ENCODE assay signal across 27 cellular contexts in the genomic region with DNA sequence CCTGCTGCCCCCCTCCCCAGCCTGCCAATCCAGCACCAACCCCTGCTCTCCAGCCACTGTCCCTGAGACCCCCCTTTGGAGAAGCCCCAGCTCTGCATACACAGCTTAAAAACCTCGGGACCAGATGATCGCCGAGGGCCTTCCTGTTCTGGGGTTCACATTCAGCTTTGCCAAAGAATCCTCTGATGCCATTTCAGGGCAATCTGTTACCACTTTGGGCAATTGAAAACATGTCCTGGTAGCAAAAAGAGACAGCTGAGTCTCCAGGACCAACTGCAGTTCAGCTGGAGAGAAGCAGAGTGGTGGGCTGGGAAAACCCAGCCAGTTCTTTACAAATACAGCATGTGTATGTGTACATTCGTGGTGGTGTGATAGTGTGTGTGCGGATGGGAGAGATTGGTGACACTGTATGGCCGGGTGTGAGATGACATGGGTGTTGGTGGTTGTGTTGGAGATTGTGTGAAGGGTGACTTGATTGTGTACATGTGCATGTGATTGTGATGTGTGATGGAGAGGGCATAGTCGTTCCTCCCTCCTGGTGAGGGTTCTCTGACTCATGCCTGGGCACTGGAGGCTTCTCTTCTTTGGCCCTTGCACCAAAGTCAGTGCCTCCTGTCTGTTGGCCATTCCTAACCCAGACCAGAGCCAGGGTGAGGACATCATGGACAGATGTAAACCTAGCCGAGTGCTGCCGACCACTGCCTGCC. TPM values are rescaled to one million over a fixed set of nuclear protein-coding genes. Genes with fewer than 3 reads are reported as not detected.
DNase-seq lines count a peak whose midpoint lies in the region; ATAC-seq and TF ChIP-seq lines count a peak whose summit lies in the region.
"Had no signal": no experiment of that assay in that cellular context is flagged by ENCODE, and none has a peak within 500 bp of the region (broad histone marks: within the 10 kb centered on the region; RNA-seq: fewer than 3 reads in every experiment).

No MANE protein-coding gene starts in this region.

- ATAC-seq in Right ventricle myocardium superior (ENCODE audit: poor library complexity) (no peak), aorta (ENCODE audit: low FRiP score) (no peak), HG03135 (IDR thresholded peaks at IDR 0.05; ENCODE audit: unreplicated experiment) (no peak)
- ATAC-seq: A549; activated CD4-positive, CD25-positive, alpha-beta regulatory T cell treated with anti-CD3 and anti-CD28 coated beads, Interleukin-2, amount 50 U/mL, for 24 hours; body of pancreas; gastrocnemius medialis; HCT116; upper lobe of right lung had no signal

- peaks cover 56% of the 10 kb centered on the region for H3K4me1 ChIP-seq in left ventricle myocardium inferior
- peaks cover 13% of the 10 kb centered on the region for H3K4me1 ChIP-seq in rectal smooth muscle tissue (ENCODE audit: control insufficient read depth, insufficient read depth, low read length)
- peaks cover 0 to 3% of the 10 kb centered on the region in 2 donors for H3K4me1 ChIP-seq in aorta (ENCODE audit: control insufficient read depth in 1 of 2, insufficient read depth in 2 of 2, low read length in 2 of 2)
- H3K4me1 ChIP-seq: A549, parathyroid adenoma, upper lobe of right lung had no signal

- DNase-seq in left ventricle myocardium inferior = no peak
- no peak for DNase-seq in Right ventricle myocardium superior
- no peak for DNase-seq in endothelial cell (ENCODE audit: low spot score)
- no peak for DNase-seq in aorta
- DNase-seq in activated effector memory CD4-positive, alpha-beta T cell treated with Interleukin-2 at 50 U/mL for 16 hours = no peak
- DNase-seq in NK-92 treated with Interleukin-12 subunit alpha and Interleukin-12 subunit beta, amount 100 ng/mL, for 24 hours (lab: John Stamatoyannopoulos, UW) = no peak
- DNase-seq: activated T-cell treated with anti-CD3 and anti-CD28 coated beads, Interleukin-2, amount 50 U/mL, for 48 hours; body of pancreas; cortex of kidney; DMS 273 treated with DMSO at 0.1 percent for 48 hours; gastrocnemius medialis; Karpas-422; naive B cell; NCI-H1092 treated with DMSO at 0.1 percent for 48 hours; NCI-H2107; NCI-H510A treated with DMSO at 0.1 percent for 48 hours; stimulated activated CD4-positive, alpha-beta T cell treated with anti-CD3 and anti-CD28 coated beads, Interleukin-2, amount 100 ng/mL, for 24 hours; stimulated activated naive CD4-positive, alpha-beta T cell; upper lobe of right lung had no signal

- H3K9me3 Mint-ChIP-seq in endothelial cell (ENCODE audit: unreplicated experiment) = no peaks in the 10 kb centered on the region
- H3K9me3 Mint-ChIP-seq: memory B cell, naive B cell had no signal

- H3K9ac ChIP-seq in rectal smooth muscle tissue (ENCODE audit: low read length) = no peak overlapping the region
- H3K9ac ChIP-seq: parathyroid adenoma had no signal

- H3K36me3 ChIP-seq in left ventricle myocardium inferior (peaks cover 19% of the 10 kb centered on the region), rectal smooth muscle tissue (ENCODE audit: control insufficient read depth, insufficient read depth, low read length) (no peaks in the 10 kb centered on the region), aorta (ENCODE audit: control insufficient read depth in 1 of 2, insufficient read depth in 2 of 2, low read length in 1 of 2) (no peaks in the 10 kb centered on the region)
- H3K36me3 ChIP-seq: gastrocnemius medialis had no signal

- H3K27me3 Mint-ChIP-seq in endothelial cell (ENCODE audit: unreplicated experiment) = peaks cover 3% of the 10 kb centered on the region
- H3K27me3 Mint-ChIP-seq: activated naive CD8-positive, alpha-beta T cell; memory B cell; naive B cell had no signal

- TF ChIP-seq CTCF in left ventricle myocardium inferior (IDR thresholded peaks at IDR 0.05; ENCODE audit: borderline replicate concordance) = no peak
- no peak for TF ChIP-seq CTCF in endothelial cell (IDR thresholded peaks at IDR 0.05; ENCODE audit: unreplicated experiment)

- WGBS in aorta, 2 donors = 60 to 66% methylated on average over 9 of the region's 9 CpGs

- H3K27ac ChIP-seq in left ventricle myocardium inferior (replicated peaks) (peak overlapping the region; percentile 57), rectal smooth muscle tissue (ENCODE audit: low read depth, low read length) (peak overlapping the region; percentile 59), aorta (ENCODE audit: low read depth in 1 of 2, low read length in 2 of 2) (peak overlapping the region; percentile 24 to 60)
- H3K27ac ChIP-seq: A549, body of pancreas, parathyroid adenoma, upper lobe of right lung had no signal

- H3K9me3 ChIP-seq in left ventricle myocardium inferior (replicated peaks) = no peaks in the 10 kb centered on the region
- no peaks in the 10 kb centered on the region for H3K9me3 ChIP-seq in aorta (ENCODE audit: control insufficient read depth, low read length)
- H3K9me3 ChIP-seq: A549, body of pancreas, gastrocnemius medialis, upper lobe of right lung had no signal

- no peak overlapping the region for H3K4me3 ChIP-seq in left ventricle myocardium inferior
- no peak overlapping the region for H3K4me3 ChIP-seq in rectal smooth muscle tissue (ENCODE audit: low read length)
- no peak overlapping the region for H3K4me3 ChIP-seq in aorta (ENCODE audit: low read length in 2 of 2)
- H3K4me3 ChIP-seq: A549, body of pancreas, gastrocnemius medialis, upper lobe of right lung had no signal

- H3K27ac Mint-ChIP-seq in endothelial cell (ENCODE audit: unreplicated experiment) = no peak overlapping the region
- H3K27ac Mint-ChIP-seq: activated naive CD8-positive, alpha-beta T cell; memory B cell; naive B cell had no signal

- peaks cover 12% of the 10 kb centered on the region for H3K4me1 Mint-ChIP-seq in endothelial cell (ENCODE audit: unreplicated experiment)
- H3K4me1 Mint-ChIP-seq: memory B cell, naive B cell had no signal

- H3K36me3 Mint-ChIP-seq in endothelial cell (ENCODE audit: low read depth, unreplicated experiment) = peaks cover 12% of the 10 kb centered on the region
- H3K36me3 Mint-ChIP-seq: memory B cell, naive B cell had no signal

- H3K4me3 Mint-ChIP-seq in endothelial cell (ENCODE audit: unreplicated experiment) = peak overlapping the region; percentile 26
- H3K4me3 Mint-ChIP-seq: activated naive CD8-positive, alpha-beta T cell; memory B cell; naive B cell had no signal

- H3K27me3 ChIP-seq in left ventricle myocardium inferior (ENCODE audit: low read depth) = no peaks in the 10 kb centered on the region
- no peaks in the 10 kb centered on the region for H3K27me3 ChIP-seq in rectal smooth muscle tissue (ENCODE audit: control insufficient read depth, insufficient read depth, low read length)
- no peaks in the 10 kb centered on the region for H3K27me3 ChIP-seq in aorta (ENCODE audit: control insufficient read depth in 1 of 2, insufficient read depth in 2 of 2, low read length in 1 of 2)
- H3K27me3 ChIP-seq: body of pancreas, gastrocnemius medialis, upper lobe of right lung had no signal

- intact Hi-C loops in left ventricle myocardium inferior (cut with micrococcal nuclease) (no loop called here), Right ventricle myocardium superior (cut with DNase I) (no loop called here), aorta (cut with DNase I) (loop anchor here in 1 of 2 donors (5.0 kb wide), 1 partner anchor 44 kb away; no protein-coding TSS in a partner anchor)

RNA-seq across cellular contexts. Expression of a gene that starts 48.5 kb away (rescaled TPM):
- total RNA-seq in left ventricle myocardium inferior = 253 TPM
- 236 TPM for total RNA-seq in Right ventricle myocardium superior
- 2.7 TPM for total RNA-seq in endothelial cell (ENCODE audit: unreplicated experiment)
- total RNA-seq in aorta = 1,000 to 10,000 TPM in 1 of 2 donors, 100 to 1,000 TPM in 1; 680 to 1,062 TPM
- 100 to 1,000 TPM; 370 to 962 TPM for polyA plus RNA-seq in aorta

Comparison
In these comparisons a context has a peak if more than half of its experiments do, and no peak if none do; other contexts are left out.
1. RNA of a gene that starts 48.5 kb away (total RNA-seq): 680 to 1,062 TPM in aorta, 253 TPM in left ventricle myocardium inferior (single experiment) and 236 TPM in Right ventricle myocardium superior (single experiment); 2.7 TPM in endothelial cell (single experiment); every median in the first group is over 10 times any median in the second.
2. Peak in every context shown above with its lines, with median percentiles within 50 percentile points of each other: H3K27ac ChIP-seq.